17 cellular contexts compared by ENCODE assay signal in genomic region chr4:95535180-95535579, GRCh38. TPM values are rescaled to one million over a fixed set of nuclear protein-coding genes. Genes with fewer than 3 reads are reported as not detected.
A peak's percentile ranks its signal among the peaks of the same experiment; 100 is the strongest.
DNase-seq lines count a peak whose midpoint lies in the region; ATAC-seq, FAIRE-seq and TF ChIP-seq lines count a peak whose summit lies in the region.
"Had no signal": no experiment of that assay in that cellular context is flagged by ENCODE, and none has a peak within 500 bp of the region (broad histone marks: within the 10 kb centered on the region; RNA-seq: fewer than 3 reads in every experiment).

No MANE protein-coding gene starts in this region.

- ATAC-seq in SK-N-SH treated with all-trans-retinoic acid at 6 μM for 48 hours = no peak
- no peak for ATAC-seq in thoracic aorta (ENCODE audit: insufficient number of reproducible peaks, low FRiP score, low read depth)
- ATAC-seq in GM18511 (IDR thresholded peaks at IDR 0.05; ENCODE audit: unreplicated experiment) = no peak

- intact Hi-C loops in prostate gland (cut with DNase I) = no loop called here

- TF ChIP-seq POLR2A in prostate gland (IDR thresholded peaks at IDR 0.05) = no peak

- H3K27me3 ChIP-seq in thoracic aorta (replicated peaks; ENCODE audit: insufficient read depth) (no peaks in the 10 kb centered on the region), WERI-Rb-1 (ENCODE audit: insufficient read depth, low read depth, severe bottlenecking) (no peaks in the 10 kb centered on the region), prostate gland (replicated peaks; ENCODE audit: insufficient read depth) (no peaks in the 10 kb centered on the region)
- H3K27me3 ChIP-seq: BLaER1 treated with 17β-estradiol and CSF1 and Interleukin-3, amounts not matched to agents 10 nM and 100 nM had no signal

- no peak for DNase-seq in D721Med (ENCODE audit: insufficient read length, low spot score)
- no peak for DNase-seq in thoracic aorta (ENCODE audit: low spot score)
- DNase-seq in WERI-Rb-1 = no peak
- no peak for DNase-seq in prostate gland (ENCODE audit: low spot score)
- DNase-seq: ACHN; Calu3; CD4-positive, CD25-positive, alpha-beta regulatory T cell; DMS79; GOT3 had no signal

- no peak for TF ChIP-seq CTCF in D721Med (IDR thresholded peaks at IDR 0.05; ENCODE audit: insufficient read depth, missing control alignments)
- TF ChIP-seq CTCF in thoracic aorta (IDR thresholded peaks at IDR 0.05) = no peak
- TF ChIP-seq CTCF in WERI-Rb-1 (IDR thresholded peaks at IDR 0.05; ENCODE audit: low read depth, low read length) = no peak
- TF ChIP-seq CTCF in prostate gland (IDR thresholded peaks at IDR 0.05) = no peak

- FAIRE-seq in D721Med (lab: Jason Lieb, UNC) = peak; percentile 6
- FAIRE-seq in endometrium (lab: Jason Lieb, UNC) = peak; percentile 48
- FAIRE-seq: GM12891, GM19239 had no signal

- H3K27ac ChIP-seq in thoracic aorta (peak overlapping the region in 1 of 2 donors; percentile 44), WERI-Rb-1 (no peak overlapping the region), prostate gland (no peak overlapping the region)
- H3K27ac ChIP-seq: BLaER1 treated with 17β-estradiol and CSF1 and Interleukin-3, amounts not matched to agents 10 nM and 100 nM had no signal

- peaks cover 0 to 9% of the 10 kb centered on the region in 2 donors for H3K4me1 ChIP-seq in thoracic aorta (ENCODE audit: control insufficient read depth in 1 of 2, low read depth in 2 of 2)
- no peaks in the 10 kb centered on the region for H3K4me1 ChIP-seq in prostate gland (replicated peaks)
- H3K4me1 ChIP-seq: BLaER1 treated with 17β-estradiol and CSF1 and Interleukin-3, amounts not matched to agents 10 nM and 100 nM; HAP-1 had no signal

- WGBS in prostate gland = 63% methylated on average over 4 of the region's 4 CpGs

- H3K4me3 ChIP-seq in thoracic aorta (peak overlapping the region; percentile 35), WERI-Rb-1 (ENCODE audit: low read depth, low read length) (no peak overlapping the region), prostate gland (no peak overlapping the region)
- H3K4me3 ChIP-seq: BLaER1 treated with 17β-estradiol and CSF1 and Interleukin-3, amounts not matched to agents 10 nM and 100 nM; HAP-1 had no signal

- no peaks in the 10 kb centered on the region for H3K9me3 ChIP-seq in thoracic aorta
- no peaks in the 10 kb centered on the region for H3K9me3 ChIP-seq in WERI-Rb-1 (ENCODE audit: severe bottlenecking)
- no peaks in the 10 kb centered on the region for H3K9me3 ChIP-seq in prostate gland
- H3K9me3 ChIP-seq: BLaER1 treated with 17β-estradiol and CSF1 and Interleukin-3, amounts not matched to agents 10 nM and 100 nM; HAP-1 had no signal

- H3K36me3 ChIP-seq in thoracic aorta = no peaks in the 10 kb centered on the region
- H3K36me3 ChIP-seq in WERI-Rb-1 = no peaks in the 10 kb centered on the region
- H3K36me3 ChIP-seq in prostate gland = no peaks in the 10 kb centered on the region
- H3K36me3 ChIP-seq: BLaER1 treated with 17β-estradiol and CSF1 and Interleukin-3, amounts not matched to agents 10 nM and 100 nM; HAP-1 had no signal

TF ChIP-seq in SK-N-SH treated with all-trans-retinoic acid at 6 μM for 48 hours, 23 proteins besides CTCF, POLR2A, EP300 and RAD21:
- TF ChIP-seq ISL1 (CRISPR knock-in tag; IDR thresholded peaks at IDR 0.05) = peak; percentile 95
- TF ChIP-seq CREB5 (CRISPR knock-in tag; IDR thresholded peaks at IDR 0.05; ENCODE audit: low read depth) = peak; percentile 79; the same call in 1 of the 2 replicates
- no peak for TF ChIP-seq RARB (CRISPR knock-in tag; IDR thresholded peaks at IDR 0.05)

RNA-seq across cellular contexts. Expression of gene UNC5C, which starts 13.6 kb away (rescaled TPM):
- 10 to 100 TPM in 1 of 2 donors, 1 to 10 TPM in 1; 5.3 to 10.0 TPM for total RNA-seq in thoracic aorta
- total RNA-seq in prostate gland = 10 to 100 TPM in 1 of 2 donors, 1 to 10 TPM in 1; 1.8 to 15.5 TPM
- total RNA-seq: Calu3; CD4-positive, CD25-positive, alpha-beta regulatory T cell; G401 had no signal
